30 cellular contexts compared by ENCODE assay signal in the genomic region with DNA sequence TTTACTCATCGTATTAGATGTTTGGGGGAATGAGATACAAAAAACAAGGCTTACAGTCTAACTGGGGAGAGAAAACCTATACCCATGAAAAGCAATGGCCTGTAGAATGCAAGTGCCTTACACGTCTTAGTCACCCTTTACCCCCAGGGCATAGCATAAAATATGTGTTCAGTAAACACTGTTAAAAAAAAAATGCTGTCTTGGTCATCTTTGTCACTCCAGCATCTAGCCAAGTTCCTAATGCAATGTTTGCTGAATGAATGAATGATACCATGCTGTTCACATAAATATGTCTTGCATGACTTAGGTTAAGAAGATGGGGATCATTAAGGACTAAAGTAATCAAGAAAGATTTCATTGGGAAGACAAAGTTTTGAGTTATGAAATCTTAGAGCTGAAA. TPM values are rescaled to one million over a fixed set of nuclear protein-coding genes. Genes with fewer than 3 reads are reported as not detected.
A peak's percentile ranks its signal among the peaks of the same experiment; 100 is the strongest.
DNase-seq lines count a peak whose midpoint lies in the region; ATAC-seq, FAIRE-seq and TF ChIP-seq lines count a peak whose summit lies in the region.
"Had no signal": no experiment of that assay in that cellular context is flagged by ENCODE, and none has a peak within 500 bp of the region (broad histone marks: within the 10 kb centered on the region; RNA-seq: fewer than 3 reads in every experiment).

No MANE protein-coding gene starts in this region.

- H3K4me3 ChIP-seq in RWPE2 (ENCODE audit: severe bottlenecking) (no peak overlapping the region), epithelial cell of esophagus (ENCODE audit: low read length) (no peak overlapping the region), small intestine (ENCODE audit: low read depth in 1 of 2, low read length in 2 of 2) (no peak overlapping the region)
- H3K4me3 ChIP-seq: cardiac muscle cell, heart left ventricle, neural progenitor cell, stomach, transverse colon had no signal

- peaks cover 15% of the 10 kb centered on the region for H3K4me1 ChIP-seq in RWPE2 (ENCODE audit: insufficient read depth, poor library complexity, severe bottlenecking)
- no peaks in the 10 kb centered on the region for H3K4me1 ChIP-seq in small intestine (ENCODE audit: control insufficient read depth in 2 of 2, insufficient read depth in 1 of 2, low read depth in 1 of 2, low read length in 1 of 2)
- H3K4me1 ChIP-seq: neural progenitor cell had no signal

- 0 out of 2 replicates have a peak, but pooled peaks cover 5% of the 10 kb centered on the region for H3K36me3 ChIP-seq in RWPE2 (ENCODE audit: low read depth)
- peaks cover 0 to 2% of the 10 kb centered on the region in 2 donors for H3K36me3 ChIP-seq in small intestine (ENCODE audit: control insufficient read depth in 2 of 2, insufficient read depth in 2 of 2, low read length in 2 of 2)
- H3K36me3 ChIP-seq: cardiac muscle cell, heart left ventricle, neural progenitor cell, transverse colon had no signal

- DNase-seq in SIG-M5 treated with dmso at 0.1 percent for 504 hours (lab: John Stamatoyannopoulos, UW; ENCODE audit: unreplicated experiment) (peak; percentile 15), SIG-M5 (lab: John Stamatoyannopoulos, UW) (no peak), RWPE2 (ENCODE audit: low spot score) (no peak), epithelial cell of esophagus (ENCODE audit: low read depth) (peak; percentile 83), urothelium cell line (ENCODE audit: low spot score) (no peak), NCI-H446 treated with DMSO at 0.1 percent for 48 hours (lab: John Stamatoyannopoulos, UW) (no peak), NCI-H2107 treated with DMSO at 0.1 percent for 48 hours (lab: John Stamatoyannopoulos, UW; ENCODE audit: unreplicated experiment) (no peak), small intestine (no peak)
- DNase-seq: activated CD4-positive, alpha-beta T cell treated with anti-CD3 and anti-CD28 coated beads for 4 hours; activated naive CD4-positive, alpha-beta T cell treated with Interleukin-2 at 50 U/mL for 16 hours; activated T-cell treated with anti-CD3 and anti-CD28 coated beads, Interleukin-2, amount 50 U/mL, for 72 hours; amygdala; COR-L47; cortex of kidney; DMS79; H7; heart left ventricle; NCI-H1105; NCI-H1930; NCI-H226; posterior cingulate gyrus; SHP77 treated with DMSO at 0.1 percent for 48 hours; stomach; T-cell; transverse colon had no signal

- H3K9me3 ChIP-seq in RWPE2 (ENCODE audit: severe bottlenecking): no peaks in the 10 kb centered on the region
- H3K9me3 ChIP-seq in small intestine (ENCODE audit: control insufficient read depth, low read depth): no peaks in the 10 kb centered on the region
- H3K9me3 ChIP-seq: stomach, transverse colon had no signal

- WGBS in small intestine, 3 donors: 83 to 92% (median 84%) methylated on average over 2 of the region's 2 CpGs

- H3K27ac ChIP-seq in RWPE2 (ENCODE audit: poor library complexity, severe bottlenecking) (peak overlapping the region; percentile 34), small intestine (ENCODE audit: low read depth in 1 of 2, low read length in 1 of 2) (no peak overlapping the region)
- H3K27ac ChIP-seq: 22Rv1, cardiac muscle cell, heart left ventricle, HL-60, neural progenitor cell, stomach, transverse colon had no signal

- FAIRE-seq in urothelium cell line (lab: Jason Lieb, UNC) (peak; percentile 40), small intestine (lab: Jason Lieb, UNC) (no peak)
- FAIRE-seq: GM12892 had no signal

- peak; percentile 78 for ATAC-seq in RWPE2 (ENCODE audit: low read depth)
- ATAC-seq: activated T-cell treated with anti-CD3 and anti-CD28 coated beads, Interleukin-2, amount 50 U/mL, for 72 hours; heart left ventricle; T-cell had no signal

- H3K27me3 ChIP-seq in RWPE2 (ENCODE audit: insufficient read depth, poor library complexity, severe bottlenecking) (no peaks in the 10 kb centered on the region), small intestine (ENCODE audit: control insufficient read depth in 2 of 2, insufficient read depth in 2 of 2, low read length in 2 of 2) (no peaks in the 10 kb centered on the region)
- H3K27me3 ChIP-seq: cardiac muscle cell, heart left ventricle, neural progenitor cell, stomach, transverse colon had no signal

- no peak for TF ChIP-seq CTCF in RWPE2 (IDR thresholded peaks at IDR 0.05; ENCODE audit: poor library complexity, severe bottlenecking)
- no peak for TF ChIP-seq CTCF in epithelial cell of esophagus (IDR thresholded peaks at IDR 0.05; ENCODE audit: insufficient read depth, low read depth, low read length, missing control alignments)

RNA-seq across cellular contexts. Expression of a gene that starts 38.5 kb away (rescaled TPM):
- 10 to 100 TPM in 1 of 3 donors, 1 to 10 TPM in 2; 6.8 to 10.4 (median 6.9) TPM for polyA plus RNA-seq in small intestine

Comparison
In these comparisons a context has a peak if more than half of its experiments do, and no peak if none do; other contexts are left out.
1. DNase-seq: peak in SIG-M5 treated with dmso at 0.1 percent for 504 hours (single experiment) and epithelial cell of esophagus (single experiment); none in SIG-M5 (single experiment), RWPE2 (single experiment), urothelium cell line (single experiment), NCI-H446 treated with DMSO at 0.1 percent for 48 hours (single experiment), NCI-H2107 treated with DMSO at 0.1 percent for 48 hours (single experiment) and small intestine (single experiment).